ENCODE assay signal across 31 cellular contexts in the genomic region with DNA sequence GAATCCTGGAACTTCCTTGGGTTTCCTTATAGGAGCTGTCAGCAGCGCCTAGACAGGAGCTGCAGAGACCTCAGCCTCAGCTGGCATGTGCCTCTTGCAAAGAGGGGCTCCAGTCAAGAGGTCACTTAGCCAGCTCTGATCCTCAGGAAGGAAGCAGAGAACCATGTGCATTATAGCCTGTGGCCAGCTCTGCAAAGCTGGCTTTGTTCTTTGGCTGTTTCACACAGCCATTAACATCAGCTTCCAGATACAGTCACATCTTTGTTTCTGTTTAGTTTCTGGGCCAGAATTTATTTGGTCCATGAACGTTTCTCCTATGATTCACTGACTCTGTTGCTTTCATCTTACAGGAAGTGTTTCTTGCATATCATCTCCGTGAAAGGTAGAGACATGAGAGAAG.
DNase-seq lines count a peak whose midpoint lies in the region; ATAC-seq, FAIRE-seq and TF ChIP-seq lines count a peak whose summit lies in the region.
"Had no signal": no experiment of that assay in that cellular context is flagged by ENCODE, and none has a peak within 500 bp of the region (broad histone marks: within the 10 kb centered on the region; RNA-seq: fewer than 3 reads in every experiment).

No MANE protein-coding gene starts in this region.

- H3K36me3 Mint-ChIP-seq in activated naive CD4-positive, alpha-beta T cell treated with anti-CD3 and anti-CD28 coated beads, Interleukin-2, amount 50 U/mL, for 72 hours: peaks cover 0 to 6% of the 10 kb centered on the region in 2 donors
- H3K36me3 Mint-ChIP-seq: naive B cell had no signal

- peak; percentile 63 for DNase-seq in Ammon's horn (ENCODE audit: low spot score)
- peak; percentile 22 for DNase-seq in astrocyte of the hippocampus (ENCODE audit: low read depth, low spot score)
- peak; percentile 8 to 12 for DNase-seq in frontal cortex (ENCODE audit: low spot score in 2 of 2)
- DNase-seq in NCI-H187 treated with DMSO at 0.1 percent for 48 hours (lab: John Stamatoyannopoulos, UW): no peak
- no peak for DNase-seq in WERI-Rb-1
- DNase-seq in activated naive CD4-positive, alpha-beta T cell treated with anti-CD3 and anti-CD28 coated beads, Interleukin-2, amount 50 U/mL, for 72 hours (ENCODE audit: low spot score in 2 of 2): no peak
- DNase-seq: activated CD4-positive, alpha-beta memory T cell treated with anti-CD3 and anti-CD28 coated beads, Interleukin-2, amount 10 ng/mL, durations not matched to agents 7 days and 5 days; activated CD4-positive, CD25-positive, alpha-beta regulatory T cell treated with anti-CD3 and anti-CD28 coated beads, Interleukin-2, amount 50 U/mL, for 72 hours; BE2C; CD8-positive, alpha-beta memory T cell; DMS153; heart left ventricle; left colon; naive B cell; NCI-H1105; NCI-H2029; NCI-H69; transverse colon had no signal

- H3K4me1 ChIP-seq in muscle layer of colon (ENCODE audit: insufficient read depth, low read length): peaks cover 16% of the 10 kb centered on the region
- H3K4me1 ChIP-seq: BE2C, SJSA1 had no signal

- H3K9me3 Mint-ChIP-seq in activated naive CD4-positive, alpha-beta T cell treated with anti-CD3 and anti-CD28 coated beads, Interleukin-2, amount 50 U/mL, for 72 hours: no peaks in the 10 kb centered on the region
- H3K9me3 Mint-ChIP-seq: activated CD4-positive, alpha-beta memory T cell treated with anti-CD3 and anti-CD28 coated beads, Interleukin-2, amount 10 ng/mL, durations not matched to agents 7 days and 5 days; activated naive CD4-positive, alpha-beta T cell treated with anti-CD3 and anti-CD28 coated beads, Interleukin-2, amount 50 U/mL, for 24 hours; activated T-helper 2 cell treated with anti-CD3 and anti-CD28 coated beads, Interferon-gamma antibody, Interleukin-2, Interleukin-4, amounts not matched to agents 10 μg/mL and 5 μg/mL and 100 μg/mL, durations not matched to agents 14 hours and 24 hours and 36 hours; CD8-positive, alpha-beta memory T cell; memory B cell; naive B cell; stimulated activated naive CD8-positive, alpha-beta T cell treated with anti-CD3 and anti-CD28 coated beads, Interleukin-15, Interleukin-2, amounts not matched to agents 100 ng/mL and 50 ng/mL, for 24 hours had no signal

- no peaks in the 10 kb centered on the region for H3K9me3 ChIP-seq in muscle layer of colon (ENCODE audit: low read length)
- no peaks in the 10 kb centered on the region for H3K9me3 ChIP-seq in WERI-Rb-1 (ENCODE audit: severe bottlenecking)
- H3K9me3 ChIP-seq: BE2C, heart left ventricle, SJSA1, transverse colon had no signal

- H3K27ac Mint-ChIP-seq in activated naive CD4-positive, alpha-beta T cell treated with anti-CD3 and anti-CD28 coated beads, Interleukin-2, amount 50 U/mL, for 72 hours: no peak overlapping the region
- H3K27ac Mint-ChIP-seq: activated CD4-positive, alpha-beta memory T cell treated with anti-CD3 and anti-CD28 coated beads, Interleukin-2, amount 10 ng/mL, durations not matched to agents 7 days and 5 days; activated naive CD4-positive, alpha-beta T cell treated with anti-CD3 and anti-CD28 coated beads, Interleukin-2, amount 50 U/mL, for 24 hours; activated T-helper 2 cell treated with anti-CD3 and anti-CD28 coated beads, Interferon-gamma antibody, Interleukin-2, Interleukin-4, amounts not matched to agents 10 μg/mL and 5 μg/mL and 100 μg/mL, durations not matched to agents 14 hours and 24 hours and 36 hours; IgD-negative memory B cell; memory B cell; stimulated activated naive CD8-positive, alpha-beta T cell treated with anti-CD3 and anti-CD28 coated beads, Interleukin-15, Interleukin-2, amounts not matched to agents 100 ng/mL and 50 ng/mL, for 24 hours had no signal

- H3K27me3 ChIP-seq in muscle layer of colon (ENCODE audit: control insufficient read depth in 1 of 2, insufficient read depth in 2 of 2, low read length in 2 of 2): no peaks in the 10 kb centered on the region
- no peaks in the 10 kb centered on the region for H3K27me3 ChIP-seq in WERI-Rb-1 (ENCODE audit: insufficient read depth, low read depth, severe bottlenecking)
- H3K27me3 ChIP-seq: BE2C, heart left ventricle, SJSA1, transverse colon had no signal

- peak overlapping the region; percentile 6 for H3K27ac ChIP-seq in muscle layer of colon (ENCODE audit: low read depth, low read length)
- H3K27ac ChIP-seq in WERI-Rb-1: no peak overlapping the region
- H3K27ac ChIP-seq: heart left ventricle, SJSA1, skin epidermis, transverse colon had no signal

- FAIRE-seq in frontal cortex (lab: Jason Lieb, UNC): peak; percentile 3
- FAIRE-seq: A204.1, G401.6, H54, TTC549 had no signal

- TF ChIP-seq CTCF in WERI-Rb-1 (IDR thresholded peaks at IDR 0.05; ENCODE audit: low read depth, low read length): no peak

- H3K36me3 ChIP-seq in muscle layer of colon (ENCODE audit: insufficient read depth, low read length) (peaks cover 46% of the 10 kb centered on the region), WERI-Rb-1 (peaks cover 7% of the 10 kb centered on the region)
- H3K36me3 ChIP-seq: SJSA1, transverse colon had no signal

- H3K9ac ChIP-seq in muscle layer of colon (ENCODE audit: low read length): no peak overlapping the region

- ATAC-seq in GM18858 (IDR thresholded peaks at IDR 0.05; ENCODE audit: unreplicated experiment): no peak
- ATAC-seq in activated naive CD4-positive, alpha-beta T cell treated with anti-CD3 and anti-CD28 coated beads, Interleukin-2, amount 50 U/mL, for 72 hours: no peak
- ATAC-seq: left colon had no signal

- H3K4me3 ChIP-seq in muscle layer of colon (ENCODE audit: low read depth in 1 of 2, low read length in 2 of 2): no peak overlapping the region
- no peak overlapping the region for H3K4me3 ChIP-seq in WERI-Rb-1 (ENCODE audit: low read depth, low read length)
- H3K4me3 ChIP-seq: heart left ventricle, SJSA1, skin epidermis, transverse colon had no signal

Comparison
In these comparisons a context has a peak if more than half of its experiments do, and no peak if none do; other contexts are left out.
1. DNase-seq: peak in Ammon's horn (single experiment), astrocyte of the hippocampus (single experiment) and frontal cortex (2 of 2); none in NCI-H187 treated with DMSO at 0.1 percent for 48 hours (single experiment), WERI-Rb-1 (single experiment) and activated naive CD4-positive, alpha-beta T cell treated with anti-CD3 and anti-CD28 coated beads, Interleukin-2, amount 50 U/mL, for 72 hours (0 of 2).